In the genomic region with DNA sequence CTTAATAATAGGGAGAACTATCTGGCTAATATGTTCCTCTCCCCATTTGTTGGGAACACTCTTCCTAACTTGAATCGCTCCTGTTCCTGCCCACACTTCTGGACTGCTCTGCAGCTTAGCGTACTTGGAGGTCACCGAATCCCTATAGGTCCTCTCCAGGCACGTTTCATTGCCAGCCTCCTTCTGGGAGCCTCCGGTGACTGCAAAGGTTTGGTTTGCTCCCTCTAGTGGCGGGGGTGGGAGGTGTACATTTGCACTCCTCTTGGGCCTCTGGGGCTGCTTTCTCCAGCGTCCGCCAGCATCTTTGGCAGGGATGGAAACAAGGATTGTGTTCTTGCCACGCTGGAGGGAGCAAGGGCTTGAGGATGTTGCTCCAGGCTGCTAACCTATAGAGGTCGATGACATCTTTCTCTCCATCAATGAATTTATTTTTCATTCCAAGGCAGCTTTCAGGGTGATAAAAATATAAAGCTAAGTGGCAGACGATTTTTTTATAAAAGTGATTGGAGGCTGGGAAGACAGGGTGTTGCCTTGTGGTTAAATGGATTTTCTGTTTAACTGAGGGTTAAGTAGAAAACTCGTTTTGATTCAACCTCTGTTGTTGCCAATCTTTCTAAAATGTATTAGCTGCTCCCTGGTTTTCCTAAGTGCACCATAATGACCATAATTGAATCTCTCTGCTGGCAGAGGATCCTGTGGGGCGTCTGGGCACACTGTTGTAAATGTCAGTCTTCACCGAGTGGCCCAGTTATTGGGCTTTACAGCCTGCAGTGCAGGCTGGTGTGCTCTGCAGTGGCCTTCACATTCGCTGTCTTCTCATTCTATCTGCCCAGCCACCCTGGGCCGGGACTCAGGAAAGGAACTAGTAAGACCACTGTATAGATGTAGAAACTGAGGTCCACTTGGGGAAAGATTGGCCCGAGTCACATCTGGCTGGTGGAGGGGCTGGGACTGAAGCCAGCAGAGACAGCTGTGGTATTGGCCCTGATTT, we compare ENCODE assay signal across 8 cellular contexts. TPM values are rescaled to one million over a fixed set of nuclear protein-coding genes. Genes with fewer than 3 reads are reported as not detected.
DNase-seq lines count a peak whose midpoint lies in the region; ATAC-seq and TF ChIP-seq lines count a peak whose summit lies in the region.

No MANE protein-coding gene starts in this region.

- H3K4me3 Mint-ChIP-seq in activated CD8-positive, alpha-beta T cell treated with anti-CD3 and anti-CD28 coated beads, Interleukin-2, amount 10 ng/mL, durations not matched to agents 7 days and 5 days: no peak overlapping the region
- no peak overlapping the region for H3K4me3 Mint-ChIP-seq in neural progenitor cell

- H3K27me3 ChIP-seq in neural progenitor cell (no peaks in the 10 kb centered on the region), tibial nerve (no peaks in the 10 kb centered on the region)

- POLR2A ChIA-PET in activated CD8-positive, alpha-beta T cell treated with anti-CD3 and anti-CD28 coated beads, Interleukin-2, amount 10 ng/mL, durations not matched to agents 7 days and 5 days (lab: Charles Lee): interaction anchor here (0.5 kb wide), 1 partner anchor 141 kb away, joined by 3 read pairs; no protein-coding TSS in a partner anchor

- TF ChIP-seq POLR2A in erythroblast (IDR thresholded peaks at IDR 0.05; ENCODE audit: low read length) (no peak), tibial nerve (IDR thresholded peaks at IDR 0.05) (no peak)

- H2AFZ ChIP-seq in neural progenitor cell (replicated peaks): no peak overlapping the region

- peaks cover 56% of the 10 kb centered on the region for H4K20me1 ChIP-seq in neural progenitor cell (ENCODE audit: low read depth)

- no peaks in the 10 kb centered on the region for H3K36me3 Mint-ChIP-seq in activated CD8-positive, alpha-beta T cell treated with anti-CD3 and anti-CD28 coated beads, Interleukin-2, amount 10 ng/mL, durations not matched to agents 7 days and 5 days (ENCODE audit: low read depth)
- H3K36me3 Mint-ChIP-seq in neural progenitor cell: peaks cover 7% of the 10 kb centered on the region

- TF ChIP-seq CTCF in GM13976 (IDR thresholded peaks at IDR 0.05; ENCODE audit: borderline replicate concordance, control extremely low read depth, extremely low read depth, insufficient read depth, missing control alignments) (peak; percentile 68), neural progenitor cell (IDR thresholded peaks at IDR 0.05) (peak; percentile 76), tibial nerve (IDR thresholded peaks at IDR 0.05) (peak; percentile 8 to 61 (median 40))

- H3K36me3 ChIP-seq in neural progenitor cell: no peaks in the 10 kb centered on the region
- H3K36me3 ChIP-seq in tibial nerve: no peaks in the 10 kb centered on the region

- peaks cover 4% of the 10 kb centered on the region for H3K79me2 ChIP-seq in neural progenitor cell (ENCODE audit: low read depth)

- peaks cover 9% of the 10 kb centered on the region for H3F3A ChIP-seq in neural progenitor cell (ENCODE audit: low read depth)

- no peak overlapping the region for H3K4me2 ChIP-seq in neural progenitor cell

- no peak overlapping the region for H3K9ac ChIP-seq in neural progenitor cell

- H3K4me1 ChIP-seq in neural progenitor cell (peaks cover 30% of the 10 kb centered on the region), tibial nerve (peaks cover 0 to 38% (median 9%) of the 10 kb centered on the region in 4 donors)

- H3K27ac ChIP-seq in neural progenitor cell (no peak overlapping the region), tibial nerve (no peak overlapping the region)

- H3K4me3 ChIP-seq in neural progenitor cell: no peak overlapping the region
- no peak overlapping the region for H3K4me3 ChIP-seq in tibial nerve

- TF ChIP-seq EP300 in tibial nerve (IDR thresholded peaks at IDR 0.05): no peak

- ATAC-seq in activated CD8-positive, alpha-beta T cell treated with anti-CD3 and anti-CD28 coated beads, Interleukin-2, amount 10 ng/mL, durations not matched to agents 7 days and 5 days: peak; percentile 75
- no peak for ATAC-seq in HG03175 (IDR thresholded peaks at IDR 0.05; ENCODE audit: unreplicated experiment)

- 48 to 50% methylated on average over 17 of the region's 17 CpGs for WGBS in tibial nerve, 2 donors

- no peaks in the 10 kb centered on the region for H3K9me3 Mint-ChIP-seq in activated CD8-positive, alpha-beta T cell treated with anti-CD3 and anti-CD28 coated beads, Interleukin-2, amount 10 ng/mL, durations not matched to agents 7 days and 5 days (ENCODE audit: insufficient read depth)
- no peaks in the 10 kb centered on the region for H3K9me3 Mint-ChIP-seq in neural progenitor cell

- peaks cover 3% of the 10 kb centered on the region for H3K27me3 Mint-ChIP-seq in activated CD8-positive, alpha-beta T cell treated with anti-CD3 and anti-CD28 coated beads, Interleukin-2, amount 10 ng/mL, durations not matched to agents 7 days and 5 days (ENCODE audit: low read depth)
- no peaks in the 10 kb centered on the region for H3K27me3 Mint-ChIP-seq in neural progenitor cell (ENCODE audit: insufficient read depth, low read depth)

- CTCF ChIA-PET in activated CD8-positive, alpha-beta T cell treated with anti-CD3 and anti-CD28 coated beads, Interleukin-2, amount 10 ng/mL, durations not matched to agents 7 days and 5 days (lab: Charles Lee): interaction anchor here (0.7 to 4.6 kb wide), 32 partner anchors 9 to 219 kb away, joined by 3 to 28 read pairs (median 4); no protein-coding TSS in a partner anchor

- no peaks in the 10 kb centered on the region for H3K4me1 Mint-ChIP-seq in activated CD8-positive, alpha-beta T cell treated with anti-CD3 and anti-CD28 coated beads, Interleukin-2, amount 10 ng/mL, durations not matched to agents 7 days and 5 days (ENCODE audit: low read depth)
- peaks cover 54% of the 10 kb centered on the region for H3K4me1 Mint-ChIP-seq in neural progenitor cell

- DNase-seq in AG08395 (ENCODE audit: low spot score): peak; percentile 56
- peak; percentile 71 for DNase-seq in GM13976 (ENCODE audit: low spot score)
- peak; percentile 78 for DNase-seq in NCI-H446 treated with DMSO at 0.1 percent for 48 hours (lab: John Stamatoyannopoulos, UW)
- peak; percentile 73 for DNase-seq in activated CD8-positive, alpha-beta T cell treated with anti-CD3 and anti-CD28 coated beads, Interleukin-2, amount 10 ng/mL, durations not matched to agents 7 days and 5 days
- DNase-seq in erythroblast (lab: John Stamatoyannopoulos, UW): peak; percentile 70 to 80
- DNase-seq in neural progenitor cell (ENCODE audit: low spot score): peak; percentile 78
- peak in 1 of 2 donors; percentile 23 for DNase-seq in tibial nerve (ENCODE audit: low spot score in 2 of 2)

- in situ Hi-C loops in GM13976 (cut with MboI; ENCODE audit: low sequenced_read_pairs, unreplicated experiment): loop anchor here (10.0 kb wide), 1 partner anchor 151 kb away; no protein-coding TSS in a partner anchor

- H3K9me3 ChIP-seq in neural progenitor cell (ENCODE audit: low read depth) (no peaks in the 10 kb centered on the region), tibial nerve (no peaks in the 10 kb centered on the region)

- no peak overlapping the region for H3K27ac Mint-ChIP-seq in activated CD8-positive, alpha-beta T cell treated with anti-CD3 and anti-CD28 coated beads, Interleukin-2, amount 10 ng/mL, durations not matched to agents 7 days and 5 days
- H3K27ac Mint-ChIP-seq in neural progenitor cell: no peak overlapping the region

RNA-seq across cellular contexts. Expression of gene TSPAN18, which starts 48.9 kb away (rescaled TPM):
- total RNA-seq in activated CD8-positive, alpha-beta T cell treated with anti-CD3 and anti-CD28 coated beads, Interleukin-2, amount 10 ng/mL, durations not matched to agents 7 days and 5 days: 1 to 10 TPM; 7.5 to 8.7 TPM
- total RNA-seq in neural progenitor cell (ENCODE audit: low replicate concordance) (16.5 and 33.0 TPM in 2 replicates), tibial nerve (10 to 100 TPM in 1 of 4 donors, 1 to 10 TPM in 3; 6.7 to 13.1 (median 7.9) TPM)
